Comparison of ENCODE assay signal across 8 cellular contexts in genomic region chr5:78908173-78908901, GRCh38.
DNase-seq lines count a peak whose midpoint lies in the region; ATAC-seq and TF ChIP-seq lines count a peak whose summit lies in the region.

No MANE protein-coding gene starts in this region.

- H3K9me3 Mint-ChIP-seq in progenitor cell of endocrine pancreas (ENCODE audit: low read depth) = no peaks in the 10 kb centered on the region

- no peaks in the 10 kb centered on the region for H3K36me3 ChIP-seq in HUES64 (ENCODE audit: insufficient read depth, low read length)

- H3K36me3 Mint-ChIP-seq in progenitor cell of endocrine pancreas (ENCODE audit: insufficient read depth) = no peaks in the 10 kb centered on the region

- no peaks in the 10 kb centered on the region for H3K9me3 ChIP-seq in HUES64 (ENCODE audit: insufficient read depth, low read depth, low read length)

- H3K27me3 ChIP-seq in HUES64 (ENCODE audit: insufficient read depth, low read length) = no peaks in the 10 kb centered on the region

- H3K4me3 Mint-ChIP-seq in progenitor cell of endocrine pancreas (ENCODE audit: low read depth) = peak overlapping the region; percentile 45

- 22% methylated on average over 10 of the region's 10 CpGs for WGBS in HUES64

- H3K27ac ChIP-seq in HUES64 (ENCODE audit: low read depth, low read length) = peak overlapping the region; percentile 15; the same call in 1 of the 2 replicates

- no peak overlapping the region for H3K4me3 ChIP-seq in HUES64 (ENCODE audit: low read length)

- no peak overlapping the region for H3K9ac ChIP-seq in HUES64 (ENCODE audit: low read depth, low read length)

- H3K27ac Mint-ChIP-seq in progenitor cell of endocrine pancreas = peak overlapping the region; percentile 89

- peaks cover 56% of the 10 kb centered on the region for H3K4me1 Mint-ChIP-seq in progenitor cell of endocrine pancreas (ENCODE audit: low read depth)

- peaks cover 18% of the 10 kb centered on the region; the same call in 1 of the 2 replicates for H3K4me1 ChIP-seq in HUES64 (ENCODE audit: insufficient read depth, low read length)

- ATAC-seq in HG03280 (IDR thresholded peaks at IDR 0.05; ENCODE audit: unreplicated experiment) = no peak

- TF ChIP-seq CTCF in progenitor cell of endocrine pancreas (IDR thresholded peaks at IDR 0.05; ENCODE audit: unreplicated experiment) = no peak

- peak; percentile 70 for DNase-seq in SHP77 treated with DMSO at 0.1 percent for 48 hours (lab: John Stamatoyannopoulos, UW)
- peak; percentile 58 for DNase-seq in globus pallidus (ENCODE audit: low spot score)
- DNase-seq in progenitor cell of endocrine pancreas (ENCODE audit: low spot score, unreplicated experiment) = no peak
- no peak for DNase-seq in activated CD8-positive, alpha-beta memory T cell treated with anti-CD3 and anti-CD28 coated beads for 24 hours
- no peak for DNase-seq in activated naive CD4-positive, alpha-beta T cell (lab: John Stamatoyannopoulos, UW)
- no peak for DNase-seq in SKM-1 (lab: John Stamatoyannopoulos, UW; ENCODE audit: unreplicated experiment)

- H3K27me3 Mint-ChIP-seq in progenitor cell of endocrine pancreas = no peaks in the 10 kb centered on the region

Comparison
In these comparisons a context has a peak if more than half of its experiments do, and no peak if none do; other contexts are left out.
1. DNase-seq: peak in SHP77 treated with DMSO at 0.1 percent for 48 hours (single experiment) and globus pallidus (single experiment); none in progenitor cell of endocrine pancreas (single experiment), activated CD8-positive, alpha-beta memory T cell treated with anti-CD3 and anti-CD28 coated beads for 24 hours (single experiment), activated naive CD4-positive, alpha-beta T cell (0 of 4) and SKM-1 (single experiment).